17 cellular contexts compared by ENCODE assay signal in the genomic region with DNA sequence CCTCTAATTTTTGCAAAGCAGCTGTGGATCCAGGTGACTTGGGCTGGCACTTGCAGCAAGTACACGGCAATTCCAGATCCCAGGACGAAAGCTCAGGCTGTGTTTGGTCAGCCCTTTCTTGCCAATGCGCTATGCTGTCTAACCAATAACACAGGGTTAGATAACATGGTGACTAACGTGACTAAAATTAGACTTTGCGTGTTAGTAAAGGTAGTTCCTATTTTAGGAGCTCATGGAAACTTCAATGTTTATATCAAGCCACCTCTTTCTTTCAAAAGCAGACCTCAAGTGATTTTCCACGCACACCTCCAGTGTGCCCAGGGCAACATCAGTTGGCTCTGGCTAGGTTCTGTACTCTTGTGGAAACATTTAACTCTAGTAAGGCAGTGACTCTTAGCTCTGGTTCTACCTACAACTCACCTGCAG. TPM values are rescaled to one million over a fixed set of nuclear protein-coding genes. Genes with fewer than 3 reads are reported as not detected.
A peak's percentile ranks its signal among the peaks of the same experiment; 100 is the strongest.
DNase-seq lines count a peak whose midpoint lies in the region; ATAC-seq and TF ChIP-seq lines count a peak whose summit lies in the region.
"Had no signal": no experiment of that assay in that cellular context is flagged by ENCODE, and none has a peak within 500 bp of the region (broad histone marks: within the 10 kb centered on the region; RNA-seq: fewer than 3 reads in every experiment).

No MANE protein-coding gene starts in this region.

- H2AFZ ChIP-seq in Loucy (ENCODE audit: low read length): peak overlapping the region; percentile 73
- H2AFZ ChIP-seq: GM23338 had no signal

- no peaks in the 10 kb centered on the region for H3K27me3 ChIP-seq in Loucy (ENCODE audit: insufficient read depth, low read length, poor library complexity, severe bottlenecking)
- no peaks in the 10 kb centered on the region for H3K27me3 ChIP-seq in esophagus (ENCODE audit: control insufficient read depth in 1 of 2, insufficient read depth in 2 of 2, low read length in 2 of 2)
- H3K27me3 ChIP-seq in gastrocnemius medialis: no peaks in the 10 kb centered on the region
- H3K27me3 ChIP-seq: SJSA1 had no signal

- peaks cover 10% of the 10 kb centered on the region for H3F3A ChIP-seq in Loucy (ENCODE audit: low read depth)

- H3K9me2 ChIP-seq in Loucy (replicated peaks; ENCODE audit: low read depth, low read length): no peaks in the 10 kb centered on the region

- H3K36me3 ChIP-seq in Loucy (ENCODE audit: insufficient read depth, low read length) (no peaks in the 10 kb centered on the region), esophagus (ENCODE audit: control insufficient read depth in 2 of 2, insufficient read depth in 2 of 2, low read length in 1 of 2) (peaks cover 11 to 13% of the 10 kb centered on the region in 2 donors), gastrocnemius medialis (no peaks in the 10 kb centered on the region)
- H3K36me3 ChIP-seq: prostate gland, SJSA1 had no signal

- H3K4me1 ChIP-seq in Loucy (ENCODE audit: insufficient read depth, low read length, poor library complexity, severe bottlenecking) (peaks cover 65% of the 10 kb centered on the region), esophagus (ENCODE audit: control insufficient read depth in 2 of 2, insufficient read depth in 2 of 2, low read length in 1 of 2) (no peaks in the 10 kb centered on the region), gastrocnemius medialis (peaks cover 15 to 21% of the 10 kb centered on the region in 2 donors)
- H3K4me1 ChIP-seq: prostate gland had no signal

- H3K4me3 ChIP-seq in Loucy (ENCODE audit: low read length, poor library complexity, severe bottlenecking) (no peak overlapping the region), esophagus (ENCODE audit: low read depth in 1 of 2, low read length in 2 of 2) (no peak overlapping the region), gastrocnemius medialis (no peak overlapping the region)
- H3K4me3 ChIP-seq: GM23338, prostate gland, SJSA1 had no signal

- H3K27ac ChIP-seq in esophagus (ENCODE audit: low read depth in 2 of 2, low read length in 1 of 2): peak overlapping the region; percentile 22 to 47
- H3K27ac ChIP-seq in gastrocnemius medialis: peak overlapping the region; percentile 80 to 92 (median 90)
- H3K27ac ChIP-seq: KMS-11, prostate gland, SJSA1 had no signal

- ATAC-seq in gastrocnemius medialis (peak; percentile 97 to 98), GM18873 (IDR thresholded peaks at IDR 0.05; ENCODE audit: low FRiP score, unreplicated experiment) (no peak)
- ATAC-seq: GM23338 had no signal

- intact Hi-C loops in gastrocnemius medialis (cut with DNase I; ENCODE audit: low total_unique reads): loop anchor here (5.0 kb wide), 2 partner anchors 56 to 76 kb away; no protein-coding TSS in a partner anchor

- 50 to 69% methylated on average over 6 of the region's 6 CpGs for WGBS in esophagus, 2 donors

- peak; percentile 70 for DNase-seq in NOMO-1 treated with DMSO at 0.1 percent for 48 hours (lab: John Stamatoyannopoulos, UW; ENCODE audit: unreplicated experiment)
- DNase-seq in gastrocnemius medialis: peak; percentile 67 to 70
- no peak for DNase-seq in NCI-H187 treated with DMSO at 0.1 percent for 48 hours (lab: John Stamatoyannopoulos, UW)
- no peak for DNase-seq in pons (ENCODE audit: low spot score)
- DNase-seq: aorta; CD8-positive, alpha-beta memory T cell; kidney glomerular epithelial cell; NCI-H2081; stimulated activated CD4-positive, alpha-beta T cell treated with anti-CD3 and anti-CD28 coated beads, Interleukin-2, amount 100 ng/mL, for 48 hours had no signal

- no peak for TF ChIP-seq CTCF in Loucy (conservative IDR thresholded peaks at IDR 0.05; ENCODE audit: low read length)
- TF ChIP-seq CTCF in gastrocnemius medialis (IDR thresholded peaks at IDR 0.05 in 4 of 5, conservative IDR thresholded peaks at IDR 0.05 in 1 of 5): no peak

- TF ChIP-seq POLR2A in gastrocnemius medialis (IDR thresholded peaks at IDR 0.05): no peak

- H4K20me1 ChIP-seq in Loucy (ENCODE audit: insufficient read depth, low read length, poor library complexity, severe bottlenecking): no peaks in the 10 kb centered on the region

- H3K9me3 ChIP-seq in Loucy (ENCODE audit: insufficient read depth, low read depth, low read length): no peaks in the 10 kb centered on the region
- no peaks in the 10 kb centered on the region for H3K9me3 ChIP-seq in esophagus (ENCODE audit: control insufficient read depth in 2 of 2, insufficient read depth in 1 of 2, low read depth in 1 of 2, low read length in 1 of 2)
- H3K9me3 ChIP-seq in gastrocnemius medialis: no peaks in the 10 kb centered on the region
- H3K9me3 ChIP-seq: prostate gland, SJSA1 had no signal

- H3K4me2 ChIP-seq in Loucy (ENCODE audit: low read depth, low read length, poor library complexity, severe bottlenecking): no peak overlapping the region
- H3K4me2 ChIP-seq: GM23338, KMS-11 had no signal

- in situ Hi-C loops in gastrocnemius medialis (cut with MboI; ENCODE audit: low sequenced_read_pairs in 4 of 4): no loop called here

- no peak overlapping the region for H3K9ac ChIP-seq in Loucy (ENCODE audit: low read depth, low read length, poor library complexity, severe bottlenecking)
- H3K9ac ChIP-seq: KMS-11 had no signal

- H3K79me2 ChIP-seq in Loucy (ENCODE audit: insufficient read depth, low read length): no peaks in the 10 kb centered on the region

RNA-seq across cellular contexts. Expression of a gene that starts 32.5 kb away (rescaled TPM):
- 10 to 100 TPM; 21.0 to 24.3 TPM for polyA plus RNA-seq in esophagus
- under 1 TPM; 0.12 to 0.82 (median 0.49) TPM for total RNA-seq in gastrocnemius medialis
- total RNA-seq: G401 had no signal
- polyA plus RNA-seq: CD8-positive, alpha-beta memory T cell had no signal

Comparison
In these comparisons a context has a peak if more than half of its experiments do, and no peak if none do; other contexts are left out.
1. DNase-seq: peak in NOMO-1 treated with DMSO at 0.1 percent for 48 hours (single experiment) and gastrocnemius medialis (2 of 2); none in NCI-H187 treated with DMSO at 0.1 percent for 48 hours (single experiment) and pons (single experiment).